Comparison of ENCODE assay signal across 1 cellular context in the genomic region with DNA sequence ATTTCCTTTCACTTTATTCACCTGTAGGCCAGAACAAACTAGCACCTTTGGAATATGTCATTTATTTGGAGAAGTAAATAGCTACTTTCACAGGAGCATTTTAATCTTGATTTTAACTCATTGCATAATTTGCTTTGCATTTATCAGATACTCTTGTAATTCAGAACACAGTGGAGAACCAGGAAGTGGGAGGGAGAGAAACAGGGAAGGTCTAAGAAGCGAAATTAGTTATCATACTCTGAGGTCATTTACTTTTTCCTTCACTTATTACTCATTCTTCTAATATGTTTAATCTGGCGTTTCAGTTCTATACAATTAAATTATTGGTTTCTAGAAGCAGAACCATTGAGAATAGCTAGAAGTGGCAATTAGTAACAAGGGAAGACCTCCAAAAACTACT.
TF ChIP-seq lines count a peak whose summit lies in the region.

No MANE protein-coding gene starts in this region.

TF ChIP-seq in GM12878, 131 proteins besides CTCF, POLR2A, EP300 and RAD21 (continued from another document):
- TF ChIP-seq, protein P1, sequence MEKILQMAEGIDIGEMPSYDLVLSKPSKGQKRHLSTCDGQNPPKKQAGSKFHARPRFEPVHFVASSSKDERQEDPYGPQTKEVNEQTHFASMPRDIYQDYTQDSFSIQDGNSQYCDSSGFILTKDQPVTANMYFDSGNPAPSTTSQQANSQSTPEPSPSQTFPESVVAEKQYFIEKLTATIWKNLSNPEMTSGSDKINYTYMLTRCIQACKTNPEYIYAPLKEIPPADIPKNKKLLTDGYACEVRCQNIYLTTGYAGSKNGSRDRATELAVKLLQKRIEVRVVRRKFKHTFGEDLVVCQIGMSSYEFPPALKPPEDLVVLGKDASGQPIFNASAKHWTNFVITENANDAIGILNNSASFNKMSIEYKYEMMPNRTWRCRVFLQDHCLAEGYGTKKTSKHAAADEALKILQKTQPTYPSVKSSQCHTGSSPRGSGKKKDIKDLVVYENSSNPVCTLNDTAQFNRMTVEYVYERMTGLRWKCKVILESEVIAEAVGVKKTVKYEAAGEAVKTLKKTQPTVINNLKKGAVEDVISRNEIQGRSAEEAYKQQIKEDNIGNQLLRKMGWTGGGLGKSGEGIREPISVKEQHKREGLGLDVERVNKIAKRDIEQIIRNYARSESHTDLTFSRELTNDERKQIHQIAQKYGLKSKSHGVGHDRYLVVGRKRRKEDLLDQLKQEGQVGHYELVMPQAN (conservative IDR thresholded peaks at IDR 0.05) = no peak
- TF ChIP-seq MTA2 (IDR thresholded peaks at IDR 0.05; ENCODE audit: low read depth) (peak; percentile 71; the same call in 1 of the 2 replicates), JUNB (IDR thresholded peaks at IDR 0.05) (peak; percentile 44)
